ENCODE assay signal across 23 cellular contexts in the genomic region with DNA sequence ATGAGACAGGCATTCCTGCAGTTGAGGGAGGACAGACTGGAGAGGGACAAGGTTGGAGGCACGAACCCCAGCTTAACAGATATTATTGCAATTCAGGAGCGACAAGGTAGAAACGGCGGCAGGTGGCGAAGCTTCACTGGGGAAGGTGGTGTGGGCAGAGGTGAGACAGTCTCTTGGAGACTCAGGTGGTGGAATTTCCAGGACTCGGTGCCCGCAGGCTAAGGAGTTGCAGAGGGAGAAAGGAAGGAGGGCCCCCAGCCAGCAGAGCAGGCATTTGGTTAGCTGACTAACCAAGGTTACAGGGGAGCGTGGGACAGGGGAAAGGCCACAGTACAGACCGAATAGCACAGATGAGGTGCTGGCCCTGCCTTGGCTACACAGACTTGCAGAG. TPM values are rescaled to one million over a fixed set of nuclear protein-coding genes. Genes with fewer than 3 reads are reported as not detected.
DNase-seq lines count a peak whose midpoint lies in the region; ATAC-seq, FAIRE-seq and TF ChIP-seq lines count a peak whose summit lies in the region.
"Had no signal": no experiment of that assay in that cellular context is flagged by ENCODE, and none has a peak within 500 bp of the region (broad histone marks: within the 10 kb centered on the region; RNA-seq: fewer than 3 reads in every experiment).

No MANE protein-coding gene starts in this region.

- H4K20me1 ChIP-seq in osteoblast (ENCODE audit: insufficient read depth, low read length): no peaks in the 10 kb centered on the region

- H2AFZ ChIP-seq in osteoblast (ENCODE audit: low read length): no peak overlapping the region

- H3K79me2 ChIP-seq in osteoblast (ENCODE audit: insufficient read depth, low read length): no peaks in the 10 kb centered on the region

- no peaks in the 10 kb centered on the region for H3K9me3 Mint-ChIP-seq in activated CD8-positive, alpha-beta T cell treated with anti-CD3 and anti-CD28 coated beads, Interleukin-2, amount 10 ng/mL, durations not matched to agents 7 days and 5 days (ENCODE audit: insufficient read depth)
- H3K9me3 Mint-ChIP-seq: activated T-cell treated with anti-CD3 and anti-CD28 coated beads, Interleukin-2, amount 50 U/mL, for 24 hours; stimulated activated naive CD8-positive, alpha-beta T cell treated with anti-CD3 and anti-CD28 coated beads, Interleukin-15, amount 100 ng/mL, for 72 hours had no signal

- FAIRE-seq in pancreas (lab: Jason Lieb, UNC): no peak

- no peak for TF ChIP-seq POLR2A in esophagus muscularis mucosa (IDR thresholded peaks at IDR 0.05; ENCODE audit: low read depth)

- ATAC-seq in pancreas (peak in 2 of 4 donors; percentile 6 to 21), HG03565 (IDR thresholded peaks at IDR 0.05; ENCODE audit: unreplicated experiment) (no peak)
- ATAC-seq in activated CD8-positive, alpha-beta T cell treated with anti-CD3 and anti-CD28 coated beads, Interleukin-2, amount 10 ng/mL, durations not matched to agents 7 days and 5 days: no peak
- ATAC-seq: activated CD4-positive, alpha-beta T cell treated with anti-CD3 and anti-CD28 coated beads for 36 hours; stimulated activated naive CD8-positive, alpha-beta T cell treated with anti-CD3 and anti-CD28 coated beads, Interleukin-15, amount 100 ng/mL, for 72 hours had no signal

- no peak for TF ChIP-seq EP300 in esophagus muscularis mucosa (IDR thresholded peaks at IDR 0.05)

- DNase-seq in ELF-1 (ENCODE audit: low read depth, low spot score) (peak; percentile 67), esophagus muscularis mucosa (ENCODE audit: extremely low spot score) (no peak), pancreas (peak in 4 of 6 donors; percentile 42 to 57 (median 50)), osteoblast (ENCODE audit: insufficient read length, low spot score, missing footprints) (no peak), UCSD-AML1 (lab: John Stamatoyannopoulos, UW; ENCODE audit: unreplicated experiment) (no peak)
- DNase-seq in activated CD8-positive, alpha-beta T cell treated with anti-CD3 and anti-CD28 coated beads, Interleukin-2, amount 10 ng/mL, durations not matched to agents 7 days and 5 days: no peak
- DNase-seq: activated CD4-positive, alpha-beta T cell treated with anti-CD3 and anti-CD28 coated beads for 36 hours; activated gamma-delta T cell treated with Interleukin-2 at 50 U/mL for 16 hours; activated T-cell treated with anti-CD3 and anti-CD28 coated beads, Interleukin-2, amount 50 U/mL, for 24 hours; COR-L47; foreskin fibroblast; GDM1; mammary epithelial cell; NCI-H1694; NCI-H446 treated with DMSO at 0.1 percent for 48 hours; stimulated activated naive CD8-positive, alpha-beta T cell treated with anti-CD3 and anti-CD28 coated beads, Interleukin-15, amount 100 ng/mL, for 72 hours; tibial artery had no signal

- H3K27me3 Mint-ChIP-seq in activated CD8-positive, alpha-beta T cell treated with anti-CD3 and anti-CD28 coated beads, Interleukin-2, amount 10 ng/mL, durations not matched to agents 7 days and 5 days (ENCODE audit: low read depth): peaks cover 43% of the 10 kb centered on the region

- no peaks in the 10 kb centered on the region for H3K36me3 Mint-ChIP-seq in activated CD8-positive, alpha-beta T cell treated with anti-CD3 and anti-CD28 coated beads, Interleukin-2, amount 10 ng/mL, durations not matched to agents 7 days and 5 days (ENCODE audit: low read depth)

- no peaks in the 10 kb centered on the region for H3K9me3 ChIP-seq in esophagus muscularis mucosa
- no peaks in the 10 kb centered on the region for H3K9me3 ChIP-seq in pancreas
- no peaks in the 10 kb centered on the region for H3K9me3 ChIP-seq in osteoblast (ENCODE audit: low read depth, low read length)
- H3K9me3 ChIP-seq: neutrophil, tibial artery had no signal

- POLR2A ChIA-PET in activated CD8-positive, alpha-beta T cell treated with anti-CD3 and anti-CD28 coated beads, Interleukin-2, amount 10 ng/mL, durations not matched to agents 7 days and 5 days (lab: Charles Lee): no interaction called here

- 90% methylated on average over 9 of the region's 9 CpGs for WGBS in esophagus muscularis mucosa
- WGBS in pancreas, 2 donors: 34 to 37% methylated on average over 9 of the region's 9 CpGs

- CTCF ChIA-PET in activated CD8-positive, alpha-beta T cell treated with anti-CD3 and anti-CD28 coated beads, Interleukin-2, amount 10 ng/mL, durations not matched to agents 7 days and 5 days (lab: Charles Lee): no interaction called here

- H3K27ac ChIP-seq in VCaP: peak overlapping the region; percentile 100
- peak overlapping the region in 3 of 4 donors; percentile 36 to 87 (median 63) for H3K27ac ChIP-seq in esophagus muscularis mucosa (replicated peaks in 1 of 4)
- peak overlapping the region in 3 of 4 donors; percentile 13 to 90 (median 82) for H3K27ac ChIP-seq in pancreas
- H3K27ac ChIP-seq in osteoblast (ENCODE audit: low read depth, low read length): no peak overlapping the region
- H3K27ac ChIP-seq: neutrophil, RWPE1, SK-N-MC, tibial artery had no signal

- H3K27me3 ChIP-seq in esophagus muscularis mucosa (no peaks in the 10 kb centered on the region), pancreas (no peaks in the 10 kb centered on the region), osteoblast (ENCODE audit: insufficient read depth, low read length) (peaks cover 18% of the 10 kb centered on the region)
- H3K27me3 ChIP-seq: tibial artery had no signal

- no peak overlapping the region for H3K4me3 Mint-ChIP-seq in activated CD8-positive, alpha-beta T cell treated with anti-CD3 and anti-CD28 coated beads, Interleukin-2, amount 10 ng/mL, durations not matched to agents 7 days and 5 days
- H3K4me3 Mint-ChIP-seq: activated CD4-positive, alpha-beta T cell treated with anti-CD3 and anti-CD28 coated beads for 36 hours; activated T-cell treated with anti-CD3 and anti-CD28 coated beads, Interleukin-2, amount 50 U/mL, for 24 hours; stimulated activated naive CD8-positive, alpha-beta T cell treated with anti-CD3 and anti-CD28 coated beads, Interleukin-15, amount 100 ng/mL, for 72 hours; T-helper 1 cell treated with Interleukin-12 subunit alpha and Interleukin-12 subunit beta and Interleukin-4 antibody, amounts not matched to agents 30 μg/mL and 1 μg/mL, for 36 hours had no signal

- intact Hi-C loops in esophagus muscularis mucosa (cut with DNase I) (no loop called here), pancreas (cut with DNase I) (no loop called here)

- peaks cover 8% of the 10 kb centered on the region for H3K4me1 Mint-ChIP-seq in activated CD8-positive, alpha-beta T cell treated with anti-CD3 and anti-CD28 coated beads, Interleukin-2, amount 10 ng/mL, durations not matched to agents 7 days and 5 days (ENCODE audit: low read depth)

- H3K4me3 ChIP-seq in esophagus muscularis mucosa (no peak overlapping the region), pancreas (peak overlapping the region in 3 of 4 donors; percentile 56 to 65 (median 64)), osteoblast (ENCODE audit: insufficient read depth, low read length) (no peak overlapping the region)
- H3K4me3 ChIP-seq: SK-N-MC, tibial artery had no signal

- TF ChIP-seq CTCF in VCaP (conservative IDR thresholded peaks at IDR 0.05): no peak; the same call in 1 of the 2 replicates
- TF ChIP-seq CTCF in esophagus muscularis mucosa (IDR thresholded peaks at IDR 0.05): no peak
- no peak for TF ChIP-seq CTCF in pancreas (IDR thresholded peaks at IDR 0.05)
- TF ChIP-seq CTCF in osteoblast (IDR thresholded peaks at IDR 0.05; ENCODE audit: extremely low read depth, low read depth, low read length): no peak

- no peak overlapping the region for H3K4me2 ChIP-seq in osteoblast (ENCODE audit: insufficient read depth, low read length)

- no peaks in the 10 kb centered on the region for H3K36me3 ChIP-seq in esophagus muscularis mucosa
- no peaks in the 10 kb centered on the region for H3K36me3 ChIP-seq in pancreas
- no peaks in the 10 kb centered on the region for H3K36me3 ChIP-seq in osteoblast (ENCODE audit: insufficient read depth, low read length)
- H3K36me3 ChIP-seq: neutrophil, tibial artery had no signal

- H3K4me1 ChIP-seq in esophagus muscularis mucosa (peaks cover 35 to 78% (median 54%) of the 10 kb centered on the region in 4 donors), pancreas (peaks cover 8 to 35% (median 21%) of the 10 kb centered on the region in 3 donors), osteoblast (ENCODE audit: insufficient read depth, low read length) (no peaks in the 10 kb centered on the region)

- no peak overlapping the region for H3K27ac Mint-ChIP-seq in activated CD8-positive, alpha-beta T cell treated with anti-CD3 and anti-CD28 coated beads, Interleukin-2, amount 10 ng/mL, durations not matched to agents 7 days and 5 days
- H3K27ac Mint-ChIP-seq: activated CD4-positive, alpha-beta T cell treated with anti-CD3 and anti-CD28 coated beads for 36 hours; activated T-cell treated with anti-CD3 and anti-CD28 coated beads, Interleukin-2, amount 50 U/mL, for 24 hours; T-helper 1 cell treated with Interleukin-12 subunit alpha and Interleukin-12 subunit beta and Interleukin-4 antibody, amounts not matched to agents 30 μg/mL and 1 μg/mL, for 36 hours had no signal

RNA-seq across cellular contexts. Expression of a gene that starts 3.0 kb away (rescaled TPM):
- total RNA-seq in esophagus muscularis mucosa (10 to 100 TPM in 2 of 4 donors, 1 to 10 TPM in 2; 7.5 to 15.2 (median 9.9) TPM), pancreas (100 to 1,000 TPM in 1 of 6 donors, 10 to 100 TPM in 5; 42.3 to 122 (median 73.6) TPM), osteoblast (2.1 and 5.1 TPM in 2 replicates)
- 10 to 100 TPM; 26.0 to 26.8 TPM for polyA plus RNA-seq in pancreas
- total RNA-seq in activated CD8-positive, alpha-beta T cell treated with anti-CD3 and anti-CD28 coated beads, Interleukin-2, amount 10 ng/mL, durations not matched to agents 7 days and 5 days: 1 to 10 TPM; 2.5 to 3.3 TPM

Comparison
In these comparisons a context has a peak if more than half of its experiments do, and no peak if none do; other contexts are left out.
1. DNase-seq: peak in ELF-1 (single experiment) and pancreas (4 of 6); none in esophagus muscularis mucosa (single experiment), osteoblast (single experiment), UCSD-AML1 (single experiment) and activated CD8-positive, alpha-beta T cell treated with anti-CD3 and anti-CD28 coated beads, Interleukin-2, amount 10 ng/mL, durations not matched to agents 7 days and 5 days (single experiment).
2. H3K4me3 ChIP-seq: peak in pancreas (3 of 4); none in esophagus muscularis mucosa (0 of 4) and osteoblast (single experiment).